27 cellular contexts compared by ENCODE assay signal in genomic region chr15:55461447-55461846, GRCh38. TPM values are rescaled to one million over a fixed set of nuclear protein-coding genes. Genes with fewer than 3 reads are reported as not detected.
"Had no signal": no experiment of that assay in that cellular context is flagged by ENCODE, and none has a peak within 500 bp of the region (broad histone marks: within the 10 kb centered on the region; RNA-seq: fewer than 3 reads in every experiment).

No MANE protein-coding gene starts in this region.

- ATAC-seq: effector memory CD8-positive, alpha-beta T cell; esophagus mucosa; foreskin keratinocyte; gastrocnemius medialis; gastroesophageal sphincter; heart left ventricle; heart right ventricle had no signal

- H3K27ac ChIP-seq: colonic mucosa, coronary artery, dorsolateral prefrontal cortex, epithelial cell of prostate, esophagus muscularis mucosa, esophagus squamous epithelium, foreskin keratinocyte, gastrocnemius medialis, gastroesophageal sphincter, heart left ventricle, heart right ventricle had no signal

- DNase-seq: colonic mucosa; cortex of kidney; dermis blood vessel endothelial cell; dorsolateral prefrontal cortex; effector CD4-positive, alpha-beta T cell; effector CD8-positive, alpha-beta T cell; effector memory CD4-positive, alpha-beta T cell; effector memory CD8-positive, alpha-beta T cell; endodermal cell; erythroblast; esophagus squamous epithelium; foreskin fibroblast; foreskin keratinocyte; foreskin melanocyte; gastrocnemius medialis; glutamatergic neuron; head of caudate nucleus; heart left ventricle; heart right ventricle had no signal

- H3K9me3 ChIP-seq: colonic mucosa, esophagus squamous epithelium, gastrocnemius medialis had no signal

- H3K4me1 ChIP-seq: colonic mucosa, esophagus muscularis mucosa, esophagus squamous epithelium, foreskin keratinocyte, gastrocnemius medialis, gastroesophageal sphincter, heart left ventricle, heart right ventricle had no signal

- H3K36me3 ChIP-seq: colonic mucosa, esophagus squamous epithelium, gastrocnemius medialis, gastroesophageal sphincter, heart left ventricle, heart right ventricle had no signal

- H3K4me3 ChIP-seq: colonic mucosa, coronary artery, dorsolateral prefrontal cortex, esophagus muscularis mucosa, esophagus squamous epithelium, gastrocnemius medialis, gastroesophageal sphincter, heart left ventricle, heart right ventricle had no signal

- FAIRE-seq: colon, endometrium, frontal cortex had no signal

- H3K27me3 ChIP-seq: colonic mucosa, dorsolateral prefrontal cortex, esophagus muscularis mucosa, esophagus squamous epithelium, foreskin keratinocyte, gastrocnemius medialis, gastroesophageal sphincter, heart left ventricle, heart right ventricle had no signal

RNA-seq across cellular contexts. Expression of gene PIERCE2, which starts 53.2 kb away (rescaled TPM):
- total RNA-seq: esophagus mucosa had no signal
